In the genomic region with DNA sequence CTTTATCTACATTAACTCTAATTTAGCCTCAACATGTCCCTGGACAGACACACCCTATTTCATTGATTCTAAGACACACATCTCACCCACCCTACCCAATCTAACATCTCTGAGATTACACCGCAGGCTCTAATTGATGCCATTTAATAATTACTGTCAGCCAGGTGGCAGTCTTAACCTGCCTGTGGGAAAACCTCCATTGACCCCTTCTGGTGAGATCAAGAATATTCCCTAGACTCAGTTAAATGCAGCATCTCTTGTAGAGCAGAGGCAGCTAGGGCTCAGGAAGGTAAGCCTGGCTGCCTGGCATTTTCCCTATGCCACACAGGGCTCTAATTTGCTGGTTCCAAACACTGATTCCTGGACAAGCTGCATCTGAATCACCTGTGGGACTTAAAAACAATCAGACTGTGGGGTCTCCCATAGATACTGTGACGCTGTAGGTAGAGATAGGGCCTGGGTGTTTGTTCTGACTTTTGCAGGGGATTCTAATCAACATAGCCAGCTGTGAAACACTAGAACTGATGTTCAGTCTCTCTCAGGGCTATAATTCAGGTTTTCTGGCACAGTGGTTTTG, we compare ENCODE assay signal across 10 cellular contexts. TPM values are rescaled to one million over a fixed set of nuclear protein-coding genes. Genes with fewer than 3 reads are reported as not detected.
DNase-seq lines count a peak whose midpoint lies in the region; ATAC-seq, FAIRE-seq and TF ChIP-seq lines count a peak whose summit lies in the region.
"Had no signal": no experiment of that assay in that cellular context is flagged by ENCODE, and none has a peak within 500 bp of the region (broad histone marks: within the 10 kb centered on the region; RNA-seq: fewer than 3 reads in every experiment).

No MANE protein-coding gene starts in this region.

- H3K4me3 ChIP-seq in AG04449 (ENCODE audit: low read depth, low read length) (no peak overlapping the region), GM12875 (ENCODE audit: low read depth, low read length) (no peak overlapping the region), bronchial epithelial cell (ENCODE audit: low read depth, low read length) (no peak overlapping the region), neuronal stem cell (ENCODE audit: low read length in 2 of 2) (no peak overlapping the region)
- H3K4me3 ChIP-seq: HAP-1 had no signal

- H3K79me1 ChIP-seq in neuronal stem cell (ENCODE audit: low read depth, low read length): peaks cover 3% of the 10 kb centered on the region

- FAIRE-seq in bronchial epithelial cell (lab: Jason Lieb, UNC): no peak
- FAIRE-seq: endometrium had no signal

- H3K4ac ChIP-seq in neuronal stem cell (ENCODE audit: low read length): no peak overlapping the region

- peak; percentile 16 for TF ChIP-seq CTCF in AG04449 (IDR thresholded peaks at IDR 0.05; ENCODE audit: insufficient read depth, low read length, missing control alignments)
- TF ChIP-seq CTCF in GM12875 (IDR thresholded peaks at IDR 0.05; ENCODE audit: borderline replicate concordance, insufficient read depth, low read depth, low read length): peak; percentile 50; the same call in 1 of the 2 replicates
- TF ChIP-seq CTCF in bronchial epithelial cell (IDR thresholded peaks at IDR 0.05; ENCODE audit: insufficient read depth, low read length, severe bottlenecking): peak; percentile 79

- H2BK5ac ChIP-seq in neuronal stem cell (ENCODE audit: low read length): peak overlapping the region; percentile 35

- POLR2A ChIA-PET in AG04449 (lab: Yijun Ruan, JAX): no interaction called here

- no peak overlapping the region for H3K4me2 ChIP-seq in neuronal stem cell (ENCODE audit: insufficient read depth, low read length, poor library complexity, severe bottlenecking)

- no peak for ATAC-seq in HG03521 (IDR thresholded peaks at IDR 0.05; ENCODE audit: unreplicated experiment)

- H3K9me3 ChIP-seq in neuronal stem cell (replicated peaks in 1 of 2; ENCODE audit: control insufficient read depth in 2 of 2, insufficient read depth in 1 of 2, low read depth in 1 of 2, low read length in 2 of 2): no peaks in the 10 kb centered on the region
- H3K9me3 ChIP-seq: HAP-1 had no signal

- no peak overlapping the region for H2AK5ac ChIP-seq in neuronal stem cell (ENCODE audit: low read depth, low read length)

- no peak overlapping the region for H3K14ac ChIP-seq in neuronal stem cell (ENCODE audit: low read length)

- no peak overlapping the region for H3K9ac ChIP-seq in neuronal stem cell (ENCODE audit: low read depth, low read length, poor library complexity)

- H4K91ac ChIP-seq in neuronal stem cell (ENCODE audit: low read depth, low read length, poor library complexity): no peak overlapping the region

- no peak overlapping the region for H2BK12ac ChIP-seq in neuronal stem cell (ENCODE audit: low read length)

- H3K36me3 ChIP-seq in bronchial epithelial cell (ENCODE audit: control insufficient read depth, insufficient read depth, low read length): peaks cover 10% of the 10 kb centered on the region
- H3K36me3 ChIP-seq in neuronal stem cell (replicated peaks in 1 of 2; ENCODE audit: control insufficient read depth in 2 of 2, insufficient read depth in 2 of 2, low read length in 2 of 2): peaks cover 25 to 26% of the 10 kb centered on the region in 2 donors

- no peak overlapping the region for H2BK15ac ChIP-seq in neuronal stem cell (ENCODE audit: low read length)

- DNase-seq in AG04449 (ENCODE audit: low read depth, low spot score) (no peak), NCI-H510A (lab: John Stamatoyannopoulos, UW) (peak; percentile 33), bronchial epithelial cell (ENCODE audit: low read depth) (peak; percentile 79), neuronal stem cell (ENCODE audit: low spot score) (no peak), NOMO-1 treated with DMSO at 0.1 percent for 48 hours (lab: John Stamatoyannopoulos, UW; ENCODE audit: unreplicated experiment) (no peak), epidermal melanocyte (ENCODE audit: insufficient read length, low spot score) (no peak)

- WGBS in neuronal stem cell (ENCODE audit: extremely low coverage in 2 of 2, insufficient read length in 2 of 2, insufficient replicate concordance in 1 of 2), 2 donors: no CpG with 5 or more reads among the region's 2 CpGs

- H3K4me1 ChIP-seq in neuronal stem cell (ENCODE audit: control insufficient read depth in 2 of 2, insufficient read depth in 1 of 2, low read depth in 1 of 2, low read length in 2 of 2): peaks cover 4 to 15% of the 10 kb centered on the region in 2 donors
- H3K4me1 ChIP-seq: HAP-1 had no signal

- peaks cover 6% of the 10 kb centered on the region for H3K27me3 ChIP-seq in bronchial epithelial cell (ENCODE audit: control insufficient read depth, insufficient read depth, low read length)
- H3K27me3 ChIP-seq in neuronal stem cell (ENCODE audit: control insufficient read depth in 3 of 3, insufficient read depth in 3 of 3, low read depth in 1 of 3, low read length in 3 of 3): peaks cover 0 to 40% (median 12%) of the 10 kb centered on the region in 3 experiments

- no peak overlapping the region for H3K18ac ChIP-seq in neuronal stem cell (ENCODE audit: low read length)

- peak overlapping the region; percentile 92 for H3K23ac ChIP-seq in neuronal stem cell (ENCODE audit: low read depth, low read length, poor library complexity)

- CTCF ChIA-PET in AG04449 (lab: Yijun Ruan, JAX): interaction anchor here (0.8 to 7.1 kb wide), 12 partner anchors 8 to 222 kb away, joined by 3 to 44 read pairs (median 4); no protein-coding TSS in a partner anchor

- peak overlapping the region; percentile 72 for H2AFZ ChIP-seq in neuronal stem cell (ENCODE audit: low read length)

- H4K8ac ChIP-seq in neuronal stem cell (ENCODE audit: low read depth, low read length): no peak overlapping the region

- no peak overlapping the region for H2BK120ac ChIP-seq in neuronal stem cell (ENCODE audit: low read depth, low read length)

- H3K27ac ChIP-seq in neuronal stem cell (replicated peaks; ENCODE audit: low read length): no peak overlapping the region

RNA-seq across cellular contexts. Expression of gene MCRS1, which starts 14.3 kb away (rescaled TPM):
- 62.7 and 64.6 TPM in 2 replicates for total RNA-seq in bronchial epithelial cell
- polyA plus RNA-seq in neuronal stem cell (2013, experiment 1 of 2): 68.8 TPM
- 67.4 TPM for polyA plus RNA-seq in neuronal stem cell (2013, experiment 2 of 2)

RNA-seq across cellular contexts. Expression of gene KCNH3, which starts 14.8 kb away (rescaled TPM):
- under 0.01 TPM in 2 replicates for total RNA-seq in bronchial epithelial cell
- 0.36 TPM for polyA plus RNA-seq in neuronal stem cell (2013, experiment 1 of 2)
- 0.40 TPM for polyA plus RNA-seq in neuronal stem cell (2013, experiment 2 of 2)

RNA-seq across cellular contexts. Expression of gene FAM186B, which starts 51.8 kb away (rescaled TPM):
- total RNA-seq in bronchial epithelial cell: 0.13 and 0.26 TPM in 2 replicates
- polyA plus RNA-seq in neuronal stem cell (2013, experiment 1 of 2): 0.18 TPM
- polyA plus RNA-seq in neuronal stem cell (2013, experiment 2 of 2): 0.14 TPM

Comparison
In these comparisons a context has a peak if more than half of its experiments do, and no peak if none do; other contexts are left out.
1. DNase-seq: peak in NCI-H510A (single experiment) and bronchial epithelial cell (single experiment); none in AG04449 (single experiment), neuronal stem cell (single experiment), NOMO-1 treated with DMSO at 0.1 percent for 48 hours (single experiment) and epidermal melanocyte (single experiment).
2. CTCF ChIP-seq: peak in every context shown above with its lines; median percentile 79 in bronchial epithelial cell; 50 in GM12875; 16 in AG04449.